In the genomic region with DNA sequence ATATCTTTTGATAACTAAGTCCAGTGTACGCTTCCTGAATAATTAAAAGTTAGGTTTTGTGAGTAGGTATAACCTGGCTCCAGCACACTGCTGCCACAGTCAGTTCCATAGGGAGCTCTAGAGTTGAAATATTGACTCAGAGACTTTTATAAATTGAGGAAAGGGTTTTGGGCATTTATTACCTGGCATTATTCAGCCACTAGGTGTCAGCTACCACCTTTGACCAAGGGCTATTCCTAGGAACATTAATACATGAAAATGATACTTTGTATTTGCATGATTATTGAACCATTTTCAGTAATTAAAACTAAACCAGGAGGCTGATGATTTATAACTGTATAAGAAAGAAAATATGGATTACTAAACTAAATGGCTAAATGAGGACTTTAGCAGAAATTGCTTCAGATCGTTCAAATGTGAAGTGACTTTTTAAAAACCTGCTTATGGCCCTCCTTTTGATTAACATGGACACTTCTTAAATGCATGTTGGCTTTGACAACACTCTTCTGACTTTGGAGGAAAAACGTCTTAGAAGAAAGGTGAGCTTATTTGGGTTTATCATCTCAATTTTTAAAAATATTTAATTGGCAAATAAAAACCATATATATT, we compare ENCODE assay signal across 8 cellular contexts.
DNase-seq lines count a peak whose midpoint lies in the region; ATAC-seq and TF ChIP-seq lines count a peak whose summit lies in the region.
"Had no signal": no experiment of that assay in that cellular context is flagged by ENCODE, and none has a peak within 500 bp of the region (broad histone marks: within the 10 kb centered on the region; RNA-seq: fewer than 3 reads in every experiment).

No MANE protein-coding gene starts in this region.

- in situ Hi-C loops in IMR-90 (cut with MboI; ENCODE audit: low sequenced_read_pairs), result no loop called here

- H3K9me1 ChIP-seq in IMR-90 (ENCODE audit: insufficient read depth, low read length), result no peaks in the 10 kb centered on the region

- H3K4me2 ChIP-seq in IMR-90 (ENCODE audit: low read depth, low read length) (no peak overlapping the region), neural progenitor cell (no peak overlapping the region)

- dilution Hi-C loops in IMR-90 (cut with HindIII; ENCODE audit: low sequenced_read_pairs, unreplicated experiment), result no loop called here

- H3K36me3 ChIP-seq in IMR-90 (ENCODE audit: control insufficient read depth, insufficient read depth, low read length), result no peaks in the 10 kb centered on the region
- H3K36me3 ChIP-seq in ascending aorta, result no peaks in the 10 kb centered on the region
- H3K36me3 ChIP-seq in neural progenitor cell, result no peaks in the 10 kb centered on the region
- no peaks in the 10 kb centered on the region for H3K36me3 ChIP-seq in effector memory CD4-positive, alpha-beta T cell (ENCODE audit: control insufficient read depth, insufficient read depth, low read length)

- H3K23ac ChIP-seq in IMR-90 (ENCODE audit: low read depth, low read length), result no peak overlapping the region

- intact Hi-C loops in IMR-90 (cut with micrococcal nuclease), result no loop called here
- intact Hi-C loops in ascending aorta (cut with DNase I), result loop anchor here (2.0 kb wide), 1 partner anchor 210 kb away; no protein-coding TSS in a partner anchor

- no peak overlapping the region for H2BK120ac ChIP-seq in IMR-90 (ENCODE audit: low read depth, low read length)

- no peaks in the 10 kb centered on the region for H3K4me1 Mint-ChIP-seq in neural progenitor cell

- H3K27me3 ChIP-seq in IMR-90 (ENCODE audit: control insufficient read depth, insufficient read depth, low read length) (no peaks in the 10 kb centered on the region), ascending aorta (no peaks in the 10 kb centered on the region), neural progenitor cell (no peaks in the 10 kb centered on the region)
- H3K27me3 ChIP-seq in effector memory CD4-positive, alpha-beta T cell (replicated peaks; ENCODE audit: control insufficient read depth, insufficient read depth, low read length, poor library complexity, severe bottlenecking), result no peaks in the 10 kb centered on the region

- no peak overlapping the region for H3K18ac ChIP-seq in IMR-90 (ENCODE audit: low read depth, low read length)

- H3K4ac ChIP-seq in IMR-90 (ENCODE audit: low read depth, low read length), result no peak overlapping the region

- no peak overlapping the region for H3K27ac Mint-ChIP-seq in neural progenitor cell
- H3K27ac Mint-ChIP-seq: T-helper 1 cell treated with Interleukin-12 subunit alpha and Interleukin-12 subunit beta and Interleukin-4 antibody, amounts not matched to agents 30 μg/mL and 1 μg/mL, for 36 hours had no signal

- H3K9ac ChIP-seq in IMR-90 (ENCODE audit: low read depth, low read length) (no peak overlapping the region), neural progenitor cell (no peak overlapping the region)

- no peaks in the 10 kb centered on the region for H3F3A ChIP-seq in neural progenitor cell (ENCODE audit: low read depth)

- no peaks in the 10 kb centered on the region for H3K27me3 Mint-ChIP-seq in neural progenitor cell (ENCODE audit: insufficient read depth, low read depth)

- no peak overlapping the region for H3K14ac ChIP-seq in IMR-90 (replicated peaks; ENCODE audit: low read depth, low read length)

- H3K4me3 ChIP-seq in IMR-90 (ENCODE audit: insufficient read depth, low read depth, low read length) (no peak overlapping the region), ascending aorta (no peak overlapping the region), neural progenitor cell (no peak overlapping the region)
- H3K4me3 ChIP-seq in effector memory CD4-positive, alpha-beta T cell (ENCODE audit: insufficient read depth, low read depth, low read length, poor library complexity, severe bottlenecking), result no peak overlapping the region

- no peak for DNase-seq in IMR-90
- DNase-seq in ascending aorta (ENCODE audit: low spot score in 2 of 2), result no peak
- peak; percentile 8 for DNase-seq in neural progenitor cell (ENCODE audit: low spot score)
- DNase-seq in effector memory CD4-positive, alpha-beta T cell, result no peak

- no peak overlapping the region for H2BK20ac ChIP-seq in IMR-90 (ENCODE audit: low read depth, low read length)

- no peak overlapping the region for H4K91ac ChIP-seq in IMR-90 (ENCODE audit: insufficient read depth, low read depth, low read length)

- no peaks in the 10 kb centered on the region for H3K79me1 ChIP-seq in IMR-90 (ENCODE audit: low read depth in 1 of 2, low read length in 2 of 2)

- no TSS peak for BruUV-seq in IMR-90 (replicated peaks; lab: Mats Ljungman, UMichigan)

- H3K4me1 ChIP-seq in IMR-90 (ENCODE audit: control insufficient read depth, insufficient read depth, low read length) (no peaks in the 10 kb centered on the region), ascending aorta (no peaks in the 10 kb centered on the region), neural progenitor cell (no peaks in the 10 kb centered on the region)
- H3K4me1 ChIP-seq in effector memory CD4-positive, alpha-beta T cell (ENCODE audit: control insufficient read depth, insufficient read depth, low read length, poor library complexity, severe bottlenecking), result no peaks in the 10 kb centered on the region

- no peak overlapping the region for H3K56ac ChIP-seq in IMR-90 (ENCODE audit: extremely low read depth, insufficient read depth, low read length)

- CTCF ChIA-PET in IMR-90 (lab: Yijun Ruan, JAX), result interaction anchor here (1.0 kb wide), 1 partner anchor 26 kb away, joined by 4 read pairs; no protein-coding TSS in a partner anchor

- ATAC-seq in GM18868 (IDR thresholded peaks at IDR 0.05; ENCODE audit: unreplicated experiment), result peak; percentile 60
- ATAC-seq in IMR-90 (ENCODE audit: low read depth), result no peak
- ATAC-seq in HG03025 (IDR thresholded peaks at IDR 0.05; ENCODE audit: low FRiP score, unreplicated experiment), result no peak
- no peak for ATAC-seq in HG02840 (IDR thresholded peaks at IDR 0.05; ENCODE audit: low FRiP score, unreplicated experiment)

- TF ChIP-seq RAD21 in IMR-90 (IDR thresholded peaks at IDR 0.05; ENCODE audit: low read length), result 0 out of 2 replicates have a peak, but pooled peaks have one; percentile 4

- no peak for TF ChIP-seq CTCF in IMR-90 (conservative IDR thresholded peaks at IDR 0.05; ENCODE audit: low read depth, low read length)
- TF ChIP-seq CTCF in ascending aorta (IDR thresholded peaks at IDR 0.05), result peak in 2 of 3 experiments; percentile 29 to 58
- peak; percentile 64 for TF ChIP-seq CTCF in neural progenitor cell (IDR thresholded peaks at IDR 0.05)

- no peaks in the 10 kb centered on the region for H3K79me2 ChIP-seq in neural progenitor cell (ENCODE audit: low read depth)

- no peak overlapping the region for H3K4me3 Mint-ChIP-seq in neural progenitor cell
- H3K4me3 Mint-ChIP-seq: T-helper 1 cell treated with Interleukin-12 subunit alpha and Interleukin-12 subunit beta and Interleukin-4 antibody, amounts not matched to agents 30 μg/mL and 1 μg/mL, for 36 hours had no signal

- H2AK5ac ChIP-seq in IMR-90 (ENCODE audit: low read depth, low read length), result no peak overlapping the region

- H4K20me1 ChIP-seq in IMR-90 (ENCODE audit: insufficient read depth, low read length) (no peaks in the 10 kb centered on the region), neural progenitor cell (ENCODE audit: low read depth) (no peaks in the 10 kb centered on the region)

- POLR2A ChIA-PET in IMR-90 (lab: Charles Lee; ENCODE audit: unreplicated experiment), result no interaction called here

- WGBS in IMR-90 (ENCODE audit: extremely low coverage in 2 of 2, insufficient read length in 1 of 2), 2 experiments, result no CpG with 5 or more reads among the region's 3 CpGs

- no peak overlapping the region for H2BK5ac ChIP-seq in IMR-90 (ENCODE audit: low read depth, low read length, poor library complexity, severe bottlenecking)

- no peaks in the 10 kb centered on the region for H3K9me3 Mint-ChIP-seq in neural progenitor cell
- H3K9me3 Mint-ChIP-seq: T-helper 1 cell treated with Interleukin-12 subunit alpha and Interleukin-12 subunit beta and Interleukin-4 antibody, amounts not matched to agents 30 μg/mL and 1 μg/mL, for 36 hours had no signal

- H3K36me3 Mint-ChIP-seq in neural progenitor cell, result no peaks in the 10 kb centered on the region

- H3K27ac ChIP-seq in IMR-90 (ENCODE audit: insufficient read depth, low read length) (no peak overlapping the region), ascending aorta (no peak overlapping the region), neural progenitor cell (no peak overlapping the region)
- H3K27ac ChIP-seq in effector memory CD4-positive, alpha-beta T cell (ENCODE audit: insufficient read depth, low read length, poor library complexity, severe bottlenecking), result no peak overlapping the region

- H3K9me3 ChIP-seq in IMR-90 (ENCODE audit: control insufficient read depth, insufficient read depth, low read length) (no peaks in the 10 kb centered on the region), ascending aorta (no peaks in the 10 kb centered on the region), neural progenitor cell (ENCODE audit: low read depth) (no peaks in the 10 kb centered on the region)
- no peaks in the 10 kb centered on the region for H3K9me3 ChIP-seq in effector memory CD4-positive, alpha-beta T cell (ENCODE audit: control insufficient read depth, low read length)

- no peak overlapping the region for H2AK9ac ChIP-seq in IMR-90 (replicated peaks; ENCODE audit: low read depth, low read length, poor library complexity)

- no peak overlapping the region for H4K8ac ChIP-seq in IMR-90 (ENCODE audit: low read depth in 2 of 2, low read length in 2 of 2)

- TF ChIP-seq POLR2A in IMR-90 (IDR thresholded peaks at IDR 0.05; ENCODE audit: low read depth, low read length), result no peak

- H2AFZ ChIP-seq in IMR-90 (replicated peaks; ENCODE audit: low read length, poor library complexity) (no peak overlapping the region), neural progenitor cell (replicated peaks) (no peak overlapping the region)

- no peak overlapping the region for H2BK15ac ChIP-seq in IMR-90 (ENCODE audit: low read depth, low read length)

- no peak overlapping the region for H4K5ac ChIP-seq in IMR-90 (ENCODE audit: low read depth, low read length)

TF ChIP-seq in IMR-90, 13 proteins besides CTCF, POLR2A, EP300 and RAD21 (continues in another document):
- TF ChIP-seq RCOR1 (IDR thresholded peaks at IDR 0.05; ENCODE audit: insufficient replicate concordance, low read length), result no peak
- no peak for TF ChIP-seq CHD1 (IDR thresholded peaks at IDR 0.05; ENCODE audit: low read depth, low read length)
- TF ChIP-seq MAFK (IDR thresholded peaks at IDR 0.05; ENCODE audit: low read depth, low read length), result no peak
- no peak for TF ChIP-seq CEBPB (IDR thresholded peaks at IDR 0.05; ENCODE audit: low read depth, low read length)
- no peak for TF ChIP-seq NFE2L2 (IDR thresholded peaks at IDR 0.05; ENCODE audit: low read depth, low read length)
- TF ChIP-seq, protein P1, sequence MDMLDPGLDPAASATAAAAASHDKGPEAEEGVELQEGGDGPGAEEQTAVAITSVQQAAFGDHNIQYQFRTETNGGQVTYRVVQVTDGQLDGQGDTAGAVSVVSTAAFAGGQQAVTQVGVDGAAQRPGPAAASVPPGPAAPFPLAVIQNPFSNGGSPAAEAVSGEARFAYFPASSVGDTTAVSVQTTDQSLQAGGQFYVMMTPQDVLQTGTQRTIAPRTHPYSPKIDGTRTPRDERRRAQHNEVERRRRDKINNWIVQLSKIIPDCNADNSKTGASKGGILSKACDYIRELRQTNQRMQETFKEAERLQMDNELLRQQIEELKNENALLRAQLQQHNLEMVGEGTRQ (IDR thresholded peaks at IDR 0.05; ENCODE audit: low read depth, low read length), result no peak
